8 cellular contexts compared by ENCODE assay signal in the genomic region with DNA sequence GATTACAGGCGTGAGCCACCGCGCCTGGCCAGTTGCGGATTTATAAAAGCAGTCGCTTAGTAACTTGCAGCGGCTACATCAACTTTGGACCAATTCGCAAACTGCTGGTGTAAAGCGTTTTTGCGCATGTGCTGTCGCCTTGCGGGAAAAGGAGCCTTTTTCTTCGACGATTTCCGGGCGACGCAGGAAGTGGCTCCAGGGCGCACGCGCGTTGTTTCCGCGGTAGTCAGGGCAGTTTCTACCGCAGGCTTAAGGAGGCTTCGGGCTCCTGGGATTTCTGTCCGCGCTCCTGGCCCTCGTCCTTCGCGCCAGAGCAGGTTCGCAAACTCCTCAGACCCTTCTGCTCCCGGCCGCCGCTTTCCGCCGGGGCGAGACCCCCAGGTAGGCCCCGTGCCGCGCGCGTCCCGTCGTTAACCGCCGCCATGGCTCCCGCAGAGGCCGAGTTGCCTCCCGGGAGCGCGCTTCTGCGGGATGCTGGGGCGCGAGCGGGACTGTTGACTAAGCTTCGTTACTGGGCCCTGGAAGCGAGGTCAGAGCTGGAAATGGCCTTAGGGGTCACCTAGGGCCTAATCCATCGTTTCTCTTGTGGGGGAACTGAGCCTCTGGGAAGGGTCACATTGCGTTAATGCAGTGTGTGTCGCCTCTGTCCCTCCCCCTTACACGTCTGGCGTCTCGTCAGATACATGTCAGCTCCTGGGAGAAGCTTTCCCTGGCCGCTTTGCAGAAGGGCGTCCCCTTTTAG. TPM values are rescaled to one million over a fixed set of nuclear protein-coding genes. Genes with fewer than 3 reads are reported as not detected.
DNase-seq lines count a peak whose midpoint lies in the region; ATAC-seq, FAIRE-seq and TF ChIP-seq lines count a peak whose summit lies in the region.

A gene with protein sequence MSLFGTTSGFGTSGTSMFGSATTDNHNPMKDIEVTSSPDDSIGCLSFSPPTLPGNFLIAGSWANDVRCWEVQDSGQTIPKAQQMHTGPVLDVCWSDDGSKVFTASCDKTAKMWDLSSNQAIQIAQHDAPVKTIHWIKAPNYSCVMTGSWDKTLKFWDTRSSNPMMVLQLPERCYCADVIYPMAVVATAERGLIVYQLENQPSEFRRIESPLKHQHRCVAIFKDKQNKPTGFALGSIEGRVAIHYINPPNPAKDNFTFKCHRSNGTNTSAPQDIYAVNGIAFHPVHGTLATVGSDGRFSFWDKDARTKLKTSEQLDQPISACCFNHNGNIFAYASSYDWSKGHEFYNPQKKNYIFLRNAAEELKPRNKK (plus strand): TSS at position 214 of the 742 bp plus-strand sequence. CDS start 2,784 bp downstream, outside the sequence.

- peaks cover 21% of the 10 kb centered on the region for H3K36me3 ChIP-seq in muscle layer of colon (ENCODE audit: insufficient read depth, low read length)

- peak within 1 kb of the TSS; percentile 57 for H3K9ac ChIP-seq in muscle layer of colon (ENCODE audit: low read length)

- H3K9me3 Mint-ChIP-seq in activated T-cell treated with anti-CD3 and anti-CD28 coated beads, Interleukin-2, amount 50 U/mL, for 24 hours: no peaks in the 10 kb centered on the region

- peak within 1 kb of the TSS; percentile 72 for H3K27ac ChIP-seq in muscle layer of colon (ENCODE audit: low read depth, low read length)

- no peaks in the 10 kb centered on the region for H3K27me3 Mint-ChIP-seq in activated T-cell treated with anti-CD3 and anti-CD28 coated beads, Interleukin-2, amount 50 U/mL, for 24 hours

- FAIRE-seq in D721Med (lab: Jason Lieb, UNC): no peak

- H3K4me3 Mint-ChIP-seq in activated T-cell treated with anti-CD3 and anti-CD28 coated beads, Interleukin-2, amount 50 U/mL, for 24 hours: peak within 1 kb of the TSS; percentile 93

- H3K27ac Mint-ChIP-seq in activated T-cell treated with anti-CD3 and anti-CD28 coated beads, Interleukin-2, amount 50 U/mL, for 24 hours: peak within 1 kb of the TSS; percentile 94

- no peak for TF ChIP-seq CTCF in D721Med (IDR thresholded peaks at IDR 0.05; ENCODE audit: insufficient read depth, missing control alignments)

- H3K9me3 ChIP-seq in muscle layer of colon (ENCODE audit: low read length): no peaks in the 10 kb centered on the region

- ATAC-seq in GM21576 (IDR thresholded peaks at IDR 0.05; ENCODE audit: unreplicated experiment) (peak; percentile 66), esophagus mucosa (peak; percentile 76)

- peaks cover 11% of the 10 kb centered on the region for H3K4me1 ChIP-seq in muscle layer of colon (ENCODE audit: insufficient read depth, low read length)

- H3K27me3 ChIP-seq in muscle layer of colon (ENCODE audit: control insufficient read depth in 1 of 2, insufficient read depth in 2 of 2, low read length in 2 of 2): no peaks in the 10 kb centered on the region

- DNase-seq in D721Med (ENCODE audit: insufficient read length, low spot score) (peak; percentile 67), KG1 (lab: John Stamatoyannopoulos, UW) (peak; percentile 85)
- peak; percentile 92 for DNase-seq in activated T-cell treated with anti-CD3 and anti-CD28 coated beads, Interleukin-2, amount 50 U/mL, for 24 hours
- peak; percentile 81 to 84 for DNase-seq in stimulated activated CD8-positive, alpha-beta memory T cell treated with anti-CD3 and anti-CD28 coated beads, Interleukin-7, amount 100 ng/mL, for 1 hour (ENCODE audit: low read depth in 2 of 2)

- H3K4me1 Mint-ChIP-seq in activated T-cell treated with anti-CD3 and anti-CD28 coated beads, Interleukin-2, amount 50 U/mL, for 24 hours (ENCODE audit: low read depth): peaks cover 36% of the 10 kb centered on the region

- peak within 1 kb of the TSS; percentile 65 to 93 for H3K4me3 ChIP-seq in muscle layer of colon (ENCODE audit: low read depth in 1 of 2, low read length in 2 of 2)

- H3K36me3 Mint-ChIP-seq in activated T-cell treated with anti-CD3 and anti-CD28 coated beads, Interleukin-2, amount 50 U/mL, for 24 hours (ENCODE audit: low read depth): peaks cover 39% of the 10 kb centered on the region

TF ChIP-seq in PFSK-1, 5 proteins besides CTCF, POLR2A, EP300 and RAD21:
- TF ChIP-seq POLR2AphosphoS5 (IDR thresholded peaks at IDR 0.05; ENCODE audit: low read depth, low read length): peak; percentile 57; the same call in 1 of the 2 replicates
- no peak for TF ChIP-seq SIN3A (IDR thresholded peaks at IDR 0.05; ENCODE audit: borderline replicate concordance, insufficient read depth, low read length)
- TF ChIP-seq TAF1 (IDR thresholded peaks at IDR 0.05; ENCODE audit: borderline replicate concordance, insufficient read depth, low read length): peak; percentile 69; the same call in 1 of the 2 replicates
- no peak for TF ChIP-seq FOXP2 (optimal IDR thresholded peaks at IDR 0.05; ENCODE audit: borderline replicate concordance, extremely low read depth, extremely low read length, insufficient read depth)
- TF ChIP-seq, protein P1, sequence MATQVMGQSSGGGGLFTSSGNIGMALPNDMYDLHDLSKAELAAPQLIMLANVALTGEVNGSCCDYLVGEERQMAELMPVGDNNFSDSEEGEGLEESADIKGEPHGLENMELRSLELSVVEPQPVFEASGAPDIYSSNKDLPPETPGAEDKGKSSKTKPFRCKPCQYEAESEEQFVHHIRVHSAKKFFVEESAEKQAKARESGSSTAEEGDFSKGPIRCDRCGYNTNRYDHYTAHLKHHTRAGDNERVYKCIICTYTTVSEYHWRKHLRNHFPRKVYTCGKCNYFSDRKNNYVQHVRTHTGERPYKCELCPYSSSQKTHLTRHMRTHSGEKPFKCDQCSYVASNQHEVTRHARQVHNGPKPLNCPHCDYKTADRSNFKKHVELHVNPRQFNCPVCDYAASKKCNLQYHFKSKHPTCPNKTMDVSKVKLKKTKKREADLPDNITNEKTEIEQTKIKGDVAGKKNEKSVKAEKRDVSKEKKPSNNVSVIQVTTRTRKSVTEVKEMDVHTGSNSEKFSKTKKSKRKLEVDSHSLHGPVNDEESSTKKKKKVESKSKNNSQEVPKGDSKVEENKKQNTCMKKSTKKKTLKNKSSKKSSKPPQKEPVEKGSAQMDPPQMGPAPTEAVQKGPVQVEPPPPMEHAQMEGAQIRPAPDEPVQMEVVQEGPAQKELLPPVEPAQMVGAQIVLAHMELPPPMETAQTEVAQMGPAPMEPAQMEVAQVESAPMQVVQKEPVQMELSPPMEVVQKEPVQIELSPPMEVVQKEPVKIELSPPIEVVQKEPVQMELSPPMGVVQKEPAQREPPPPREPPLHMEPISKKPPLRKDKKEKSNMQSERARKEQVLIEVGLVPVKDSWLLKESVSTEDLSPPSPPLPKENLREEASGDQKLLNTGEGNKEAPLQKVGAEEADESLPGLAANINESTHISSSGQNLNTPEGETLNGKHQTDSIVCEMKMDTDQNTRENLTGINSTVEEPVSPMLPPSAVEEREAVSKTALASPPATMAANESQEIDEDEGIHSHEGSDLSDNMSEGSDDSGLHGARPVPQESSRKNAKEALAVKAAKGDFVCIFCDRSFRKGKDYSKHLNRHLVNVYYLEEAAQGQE (IDR thresholded peaks at IDR 0.05; ENCODE audit: insufficient read depth in 1 of 2, low read depth in 2 of 2, low read length in 2 of 2): no peak

RNA-seq across cellular contexts. Expression of the gene that starts here (rescaled TPM):
- polyA plus RNA-seq in PFSK-1 (2012; ENCODE audit: insufficient read length, low read depth): 34.0 TPM
- 22.8 TPM for total RNA-seq in esophagus mucosa

Comparison
In these comparisons a context has a peak if more than half of its experiments do, and no peak if none do; other contexts are left out.
1. Peak in every context shown above with its lines: DNase-seq, ATAC-seq, H3K4me3 ChIP-seq and H3K27ac ChIP-seq.